6 cellular contexts compared by ENCODE assay signal in genomic region chr2:234583331-234583730, GRCh38.
"Had no signal": no experiment of that assay in that cellular context is flagged by ENCODE, and none has a peak within 500 bp of the region (broad histone marks: within the 10 kb centered on the region; RNA-seq: fewer than 3 reads in every experiment).

No MANE protein-coding gene starts in this region.

- ATAC-seq: GM23338, K562 had no signal

- H3K27ac Mint-ChIP-seq: GM23338 had no signal

- H3K4me3 Mint-ChIP-seq: GM23338 had no signal

- DNase-seq: H7, HCEC 1CT, KG1 had no signal

- FAIRE-seq: HTR-8/SVneo, K562 had no signal

- H3K9me3 Mint-ChIP-seq: GM23338 had no signal

- H3K4me3 ChIP-seq: GM23338, K562 had no signal

- H3K4me2 ChIP-seq: GM23338 had no signal
